ENCODE assay signal across 8 cellular contexts in the genomic region with DNA sequence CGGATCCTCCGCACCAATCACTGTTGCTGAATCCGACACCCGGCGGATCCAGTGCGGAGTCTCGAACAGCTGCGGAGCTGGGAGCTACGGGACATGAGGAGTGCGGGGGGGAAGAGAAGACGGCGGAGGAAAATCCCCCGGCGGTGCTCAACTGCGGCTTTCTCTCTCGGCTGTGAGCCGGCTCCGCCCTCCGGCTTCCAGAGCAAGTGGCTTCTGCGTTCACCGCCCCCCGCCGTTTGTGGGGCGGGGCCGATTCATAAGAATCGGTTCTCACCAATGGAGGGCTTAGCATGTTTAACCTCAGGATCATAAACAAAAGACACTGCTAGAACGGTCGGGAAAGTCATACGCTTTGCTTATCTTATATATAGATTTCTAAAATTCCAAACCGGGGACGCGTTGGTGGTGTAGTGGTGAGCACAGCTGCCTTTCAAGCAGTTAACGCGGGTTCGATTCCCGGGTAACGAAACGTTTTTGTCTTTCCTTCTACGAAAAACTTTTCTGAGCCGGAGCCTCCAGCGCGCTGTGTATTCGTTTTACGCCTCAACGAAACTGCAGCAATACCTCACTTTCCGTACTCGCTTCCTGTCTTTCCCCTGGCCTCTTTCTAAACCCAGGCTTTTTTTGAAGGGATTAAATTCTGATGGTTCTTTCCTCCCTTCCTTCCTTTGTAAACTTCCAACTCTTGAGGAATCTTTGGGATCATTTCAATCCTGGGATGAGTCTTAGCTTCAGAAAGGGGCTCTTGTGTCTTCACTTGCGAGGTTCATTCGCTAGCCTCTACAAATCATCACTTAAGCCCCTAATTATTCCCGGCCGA. TPM values are rescaled to one million over a fixed set of nuclear protein-coding genes. Genes with fewer than 3 reads are reported as not detected.
DNase-seq lines count a peak whose midpoint lies in the region; ATAC-seq lines count a peak whose summit lies in the region.
"Not testable (repeated sequence)": the region's sequence is repeated elsewhere in the genome, so short reads cannot be mapped to it uniquely, and the experiment has no call there.

No MANE protein-coding gene starts in this region.

- ATAC-seq in GM21737 (IDR thresholded peaks at IDR 0.05; ENCODE audit: unreplicated experiment): peak; percentile 82
- ATAC-seq in activated T-helper 17 cell treated with anti-CD3 and anti-CD28 coated beads, Interleukin-2, amount 50 U/mL, for 72 hours (replicated peaks): peak; percentile 92

- H3K4me1 Mint-ChIP-seq in activated T-helper 17 cell treated with anti-CD3 and anti-CD28 coated beads, Interleukin-2, amount 50 U/mL, for 72 hours: not testable (repeated sequence)

- H3K4me3 Mint-ChIP-seq in activated T-helper 17 cell treated with anti-CD3 and anti-CD28 coated beads, Interleukin-2, amount 50 U/mL, for 72 hours: peak overlapping the region; percentile 96

- not testable (repeated sequence) for H3K36me3 ChIP-seq in muscle layer of duodenum (ENCODE audit: control insufficient read depth in 1 of 2, insufficient read depth in 2 of 2, low read length in 2 of 2)

- not testable (repeated sequence) for H3K4me1 ChIP-seq in muscle layer of duodenum (ENCODE audit: control insufficient read depth in 1 of 2, insufficient read depth in 2 of 2, low read length in 2 of 2)

- H3K9me3 ChIP-seq in muscle layer of duodenum (ENCODE audit: control insufficient read depth in 1 of 2, low read length in 2 of 2): not testable (repeated sequence)

- DNase-seq in DMS79 (lab: John Stamatoyannopoulos, UW) (peak; percentile 73), KG1 (lab: John Stamatoyannopoulos, UW) (peak; percentile 92), RPMI7951 (ENCODE audit: low read depth) (peak; percentile 96), fibroblast of gingiva (ENCODE audit: low read depth) (peak; percentile 98)
- peak; percentile 91 for DNase-seq in stimulated activated CD8-positive, alpha-beta memory T cell treated with anti-CD3 and anti-CD28 coated beads, Interleukin-4, amount 100 ng/mL, for 48 hours

- H3K4me3 ChIP-seq in muscle layer of duodenum (ENCODE audit: low read depth in 1 of 2, low read length in 2 of 2): peak overlapping the region; percentile 42 to 50

- H3K27ac ChIP-seq in muscle layer of duodenum (ENCODE audit: low read length): peak overlapping the region; percentile 43

- H3K9me3 Mint-ChIP-seq in activated T-helper 17 cell treated with anti-CD3 and anti-CD28 coated beads, Interleukin-2, amount 50 U/mL, for 72 hours: not testable (repeated sequence)

- not testable (repeated sequence) for H3K27me3 ChIP-seq in muscle layer of duodenum (ENCODE audit: low read depth, low read length)

- H3K27ac Mint-ChIP-seq in activated T-helper 17 cell treated with anti-CD3 and anti-CD28 coated beads, Interleukin-2, amount 50 U/mL, for 72 hours: peak overlapping the region; percentile 100

- not testable (repeated sequence) for H3K27me3 Mint-ChIP-seq in activated T-helper 17 cell treated with anti-CD3 and anti-CD28 coated beads, Interleukin-2, amount 50 U/mL, for 72 hours

- H3K36me3 Mint-ChIP-seq in activated T-helper 17 cell treated with anti-CD3 and anti-CD28 coated beads, Interleukin-2, amount 50 U/mL, for 72 hours (ENCODE audit: low read depth): peaks cover 13% of the 10 kb centered on the region

RNA-seq across cellular contexts. Expression of a gene that starts 18.4 kb away (rescaled TPM):
- total RNA-seq in RPMI7951 (2014; rRNA removed; shearing (Covaris generic)): not detected in 2 replicates
- total RNA-seq in activated T-helper 17 cell treated with anti-CD3 and anti-CD28 coated beads, Interleukin-2, amount 50 U/mL, for 72 hours: not detected

RNA-seq across cellular contexts. Expression of a gene that starts 50.4 kb away (rescaled TPM):
- under 0.01 TPM in 1 of 2 replicates, not detected in the other for total RNA-seq in RPMI7951 (2014; rRNA removed; shearing (Covaris generic))
- under 1 TPM in 1 of 2 donors, not detected in 1; 0.13 TPM for total RNA-seq in activated T-helper 17 cell treated with anti-CD3 and anti-CD28 coated beads, Interleukin-2, amount 50 U/mL, for 72 hours

Comparison
In these comparisons a context has a peak if more than half of its experiments do, and no peak if none do; other contexts are left out.
1. Peak in every context shown above with its lines: DNase-seq, ATAC-seq, H3K4me3 ChIP-seq and H3K27ac ChIP-seq.